Comparison of ENCODE assay signal across 20 cellular contexts in the genomic region with DNA sequence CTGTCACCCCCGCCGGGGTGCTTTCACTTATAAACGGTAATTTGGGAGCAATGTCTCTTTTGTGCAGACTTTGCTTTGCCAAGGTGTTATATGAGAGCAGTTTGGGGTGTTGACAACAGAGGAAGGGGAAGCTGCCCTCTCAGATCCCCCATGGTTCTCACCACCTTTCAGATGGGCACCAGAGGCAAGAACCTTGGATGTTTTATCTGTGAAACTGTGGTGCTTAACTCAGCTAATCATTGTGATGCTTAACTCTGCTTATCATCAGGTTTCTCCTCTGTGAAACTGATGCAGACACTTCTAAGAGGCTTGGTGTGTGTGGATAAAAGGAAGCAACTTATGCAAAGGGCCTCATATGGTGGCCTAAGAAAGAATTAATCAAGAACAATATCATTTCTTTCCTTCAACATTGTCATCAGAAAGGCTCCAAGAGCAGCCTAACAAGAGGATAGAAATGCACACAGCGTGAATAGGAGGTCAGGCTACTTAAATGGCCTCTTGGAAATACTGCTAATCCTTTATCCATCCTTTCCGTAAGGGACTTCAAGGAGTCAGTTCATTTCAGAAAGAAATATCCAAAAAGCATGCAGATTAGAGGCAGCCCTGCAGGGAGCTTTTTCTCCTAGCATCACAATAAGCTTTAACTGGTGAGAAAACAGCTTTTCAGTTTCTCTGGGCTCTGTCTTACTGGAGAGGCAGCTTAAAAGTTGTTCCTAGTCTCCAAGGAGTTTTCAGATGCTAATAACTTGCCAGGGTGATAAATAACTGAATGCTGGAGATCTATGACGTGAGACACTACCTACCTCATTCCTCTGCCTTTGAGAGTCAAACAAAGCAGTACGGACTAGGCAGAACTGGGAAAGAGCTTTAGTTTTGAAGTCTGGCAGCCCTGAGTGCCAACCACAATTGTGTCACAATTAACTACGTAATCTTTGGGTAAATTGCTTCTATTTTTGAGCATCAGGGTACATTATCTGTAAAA. TPM values are rescaled to one million over a fixed set of nuclear protein-coding genes. Genes with fewer than 3 reads are reported as not detected.
"Had no signal": no experiment of that assay in that cellular context is flagged by ENCODE, and none has a peak within 500 bp of the region (broad histone marks: within the 10 kb centered on the region; RNA-seq: fewer than 3 reads in every experiment).

No MANE protein-coding gene starts in this region.

- H3K36me3 ChIP-seq: thyroid gland, vagina had no signal

- H3K27ac ChIP-seq: thyroid gland, vagina had no signal

- ATAC-seq: activated T-cell treated with anti-CD3 and anti-CD28 coated beads, Interleukin-2, amount 50 U/mL, for 4 hours; esophagus mucosa; right cardiac atrium had no signal

- H3K4me3 ChIP-seq: smooth muscle cell, thyroid gland, vagina had no signal

- H3K4me2 ChIP-seq: smooth muscle cell had no signal

- H3K9me3 ChIP-seq: thyroid gland, vagina had no signal

- H3K4me3 Mint-ChIP-seq: activated naive CD8-positive, alpha-beta T cell treated with anti-CD3 and anti-CD28 coated beads for 36 hours; activated T-cell treated with anti-CD3 and anti-CD28 coated beads, Interleukin-2, amount 50 U/mL, for 4 hours; dendritic cell treated with granulocyte-macrophage colony-stimulating factor and Interleukin-4, amounts not matched to agents 40 ng/mL and 50 ng/mL, for 4 days had no signal

- H3K27me3 ChIP-seq: thyroid gland, vagina had no signal

- H3K4me1 ChIP-seq: vagina had no signal

- H3K27ac Mint-ChIP-seq: activated naive CD8-positive, alpha-beta T cell treated with anti-CD3 and anti-CD28 coated beads for 36 hours; dendritic cell treated with granulocyte-macrophage colony-stimulating factor and Interleukin-4, amounts not matched to agents 40 ng/mL and 50 ng/mL, for 4 days had no signal

- H3K36me3 Mint-ChIP-seq: activated naive CD8-positive, alpha-beta T cell treated with anti-CD3 and anti-CD28 coated beads for 36 hours had no signal

- DNase-seq: activated CD4-positive, alpha-beta T cell treated with anti-CD3 and anti-CD28 coated beads for 1 hour; activated CD4-positive, alpha-beta T cell treated with anti-CD3 and anti-CD28 coated beads, Interleukin-2, amount 50 U/mL, for 48 hours; activated effector memory CD4-positive, alpha-beta T cell treated with anti-CD3 and anti-CD28 coated beads, Interleukin-2, amount 50 U/mL, for 16 hours; activated naive CD8-positive, alpha-beta T cell treated with anti-CD3 and anti-CD28 coated beads for 36 hours; activated T-cell treated with anti-CD3 and anti-CD28 coated beads, Interleukin-2, amount 50 U/mL, for 4 hours; cerebellar nuclear complex; hypothalamus; nucleus accumbens; right cardiac atrium; thyroid gland had no signal

- H3K9me3 Mint-ChIP-seq: activated naive CD8-positive, alpha-beta T cell treated with anti-CD3 and anti-CD28 coated beads for 36 hours; activated T-cell treated with anti-CD3 and anti-CD28 coated beads, Interleukin-2, amount 50 U/mL, for 4 hours; dendritic cell treated with granulocyte-macrophage colony-stimulating factor and Interleukin-4, amounts not matched to agents 40 ng/mL and 50 ng/mL, for 4 days had no signal

RNA-seq across cellular contexts. Expression of a gene that starts 55.0 kb away (rescaled TPM):
- total RNA-seq: activated naive CD8-positive, alpha-beta T cell treated with anti-CD3 and anti-CD28 coated beads for 36 hours; activated T-cell treated with anti-CD3 and anti-CD28 coated beads, Interleukin-2, amount 50 U/mL, for 4 hours; esophagus mucosa; glomerular endothelial cell; kidney epithelial cell; liver; mesenteric fat pad; posterior vena cava; right cardiac atrium; T-helper 2 cell treated with Interferon-gamma antibody and Interleukin-4, amounts not matched to agents 100 ng/mL and 5 ng/mL, for 36 hours; thyroid gland; vagina had no signal
- polyA plus RNA-seq: liver had no signal
